1 cellular context compared by ENCODE assay signal in the genomic region with DNA sequence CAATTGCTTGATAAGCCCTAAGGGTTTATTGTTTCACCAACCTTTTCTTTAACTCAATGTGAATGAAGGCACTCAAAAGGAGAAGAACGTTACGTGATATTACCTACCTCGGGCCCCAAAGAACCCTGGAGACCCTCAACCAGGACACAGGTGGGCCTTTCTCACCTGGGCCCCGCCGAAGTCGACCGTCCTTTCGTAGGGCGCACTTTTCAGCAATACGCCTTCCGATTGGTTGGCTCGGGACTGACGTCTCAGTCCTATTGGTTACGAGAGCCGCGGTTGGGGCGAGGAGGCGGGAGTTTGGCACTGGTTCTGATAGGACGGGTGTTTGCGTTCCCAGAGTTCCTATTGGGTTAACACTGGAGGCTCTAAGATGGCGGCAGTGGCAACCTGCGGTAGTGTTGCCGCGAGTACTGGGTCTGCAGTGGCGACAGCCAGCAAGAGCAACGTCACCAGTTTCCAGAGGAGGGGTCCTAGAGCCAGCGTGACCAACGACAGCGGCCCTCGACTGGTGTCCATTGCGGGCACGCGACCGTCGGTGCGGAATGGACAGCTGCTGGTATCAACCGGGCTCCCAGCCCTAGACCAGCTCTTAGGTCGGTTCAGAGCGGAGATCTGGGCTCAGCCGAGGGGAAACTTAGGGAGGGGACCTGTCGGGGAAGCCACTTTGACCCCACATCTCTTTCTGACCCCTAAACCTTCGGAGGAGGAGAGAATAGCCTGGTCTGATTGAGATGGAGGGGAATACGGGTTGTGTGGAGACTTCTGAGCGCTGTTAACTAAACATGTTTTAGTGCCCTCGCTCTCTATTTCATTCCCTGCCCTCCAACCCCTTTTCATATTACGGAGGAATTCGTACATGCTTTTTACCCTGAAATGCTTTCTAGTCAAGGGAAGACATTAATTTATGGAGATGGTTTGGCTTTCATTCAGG.
TF ChIP-seq lines count a peak whose summit lies in the region.

A gene with protein sequence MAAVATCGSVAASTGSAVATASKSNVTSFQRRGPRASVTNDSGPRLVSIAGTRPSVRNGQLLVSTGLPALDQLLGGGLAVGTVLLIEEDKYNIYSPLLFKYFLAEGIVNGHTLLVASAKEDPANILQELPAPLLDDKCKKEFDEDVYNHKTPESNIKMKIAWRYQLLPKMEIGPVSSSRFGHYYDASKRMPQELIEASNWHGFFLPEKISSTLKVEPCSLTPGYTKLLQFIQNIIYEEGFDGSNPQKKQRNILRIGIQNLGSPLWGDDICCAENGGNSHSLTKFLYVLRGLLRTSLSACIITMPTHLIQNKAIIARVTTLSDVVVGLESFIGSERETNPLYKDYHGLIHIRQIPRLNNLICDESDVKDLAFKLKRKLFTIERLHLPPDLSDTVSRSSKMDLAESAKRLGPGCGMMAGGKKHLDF (plus strand): TSS at position 356 of the 934 bp plus-strand sequence. CDS start 18 bp downstream, at position 374.
A gene with protein sequence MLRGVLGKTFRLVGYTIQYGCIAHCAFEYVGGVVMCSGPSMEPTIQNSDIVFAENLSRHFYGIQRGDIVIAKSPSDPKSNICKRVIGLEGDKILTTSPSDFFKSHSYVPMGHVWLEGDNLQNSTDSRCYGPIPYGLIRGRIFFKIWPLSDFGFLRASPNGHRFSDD (minus strand): TSS at position 211 of the 934 bp plus-strand sequence. CDS start 46,346 bp downstream, outside the sequence.

TF ChIP-seq in HepG2, 621 proteins besides CTCF, POLR2A, EP300 and RAD21 (continued from another document and continues in another):
- TF ChIP-seq TCF7L2 (IDR thresholded peaks at IDR 0.05; ENCODE audit: low read depth, low read length) (no peak), YEATS4 (CRISPR knock-in tag; IDR thresholded peaks at IDR 0.05; ENCODE audit: borderline replicate concordance) (peak; percentile 73; the same call in 1 of the 2 replicates), ZNF382 (CRISPR knock-in tag; IDR thresholded peaks at IDR 0.05; ENCODE audit: borderline replicate concordance) (no peak), ZNF264 (CRISPR knock-in tag; IDR thresholded peaks at IDR 0.05) (no peak), RBM22 (optimal IDR thresholded peaks at IDR 0.05; ENCODE audit: low read length) (no peak), AGO1 (IDR thresholded peaks at IDR 0.05; ENCODE audit: low read depth, low read length, poor library complexity, severe bottlenecking) (no peak), HOXD1 (CRISPR knock-in tag; IDR thresholded peaks at IDR 0.05) (no peak), ZNF205 (CRISPR knock-in tag; IDR thresholded peaks at IDR 0.05) (peak; percentile 55; the same call in 1 of the 2 replicates), NCOA1 (CRISPR knock-in tag; IDR thresholded peaks at IDR 0.05) (peak; percentile 53; the same call in 1 of the 2 replicates), ZNF17 (CRISPR knock-in tag; IDR thresholded peaks at IDR 0.05) (no peak), ZSCAN22 (CRISPR knock-in tag; IDR thresholded peaks at IDR 0.05) (0 out of 2 replicates have a peak, but pooled peaks have one; percentile 10), CCAR2 (optimal IDR thresholded peaks at IDR 0.05; ENCODE audit: low read depth, low read length) (no peak), HOXA5 (CRISPR knock-in tag; IDR thresholded peaks at IDR 0.05) (no peak), XRCC5 (optimal IDR thresholded peaks at IDR 0.05; ENCODE audit: low read length) (no peak), PCBP2 (optimal IDR thresholded peaks at IDR 0.05; ENCODE audit: low read depth, low read length, poor library complexity, severe bottlenecking) (no peak), ZNF446 (CRISPR knock-in tag; IDR thresholded peaks at IDR 0.05) (no peak), SP2 (CRISPR knock-in tag; IDR thresholded peaks at IDR 0.05) (peak; percentile 93), RFXAP (CRISPR knock-in tag; IDR thresholded peaks at IDR 0.05; ENCODE audit: borderline replicate concordance) (peak; percentile 76; the same call in 1 of the 2 replicates), HES4 (CRISPR knock-in tag; IDR thresholded peaks at IDR 0.05; ENCODE audit: borderline replicate concordance) (no peak), CHD2 (IDR thresholded peaks at IDR 0.05; ENCODE audit: low read depth, low read length) (peak; percentile 58; the same call in 1 of the 2 replicates), TCF12 (IDR thresholded peaks at IDR 0.05) (no peak), TCF12 (CRISPR knock-in tag; IDR thresholded peaks at IDR 0.05) (no peak), KLF13 (CRISPR knock-in tag; IDR thresholded peaks at IDR 0.05) (no peak), TSC22D2 (CRISPR knock-in tag; IDR thresholded peaks at IDR 0.05; ENCODE audit: borderline replicate concordance) (no peak; the same call in 1 of the 2 replicates), ZFYVE20 (CRISPR knock-in tag; IDR thresholded peaks at IDR 0.05; ENCODE audit: borderline replicate concordance, low read depth) (no peak), PHF8 (CRISPR knock-in tag; IDR thresholded peaks at IDR 0.05) (peak; percentile 92), KDM1A (CRISPR knock-in tag; IDR thresholded peaks at IDR 0.05) (no peak), ZNF780A (CRISPR knock-in tag; IDR thresholded peaks at IDR 0.05) (no peak), FLYWCH1 (CRISPR knock-in tag; IDR thresholded peaks at IDR 0.05) (no peak), ZKSCAN1 (IDR thresholded peaks at IDR 0.05; ENCODE audit: low read length) (no peak), BRCA1 (CRISPR knock-in tag; IDR thresholded peaks at IDR 0.05) (no peak)
- TF ChIP-seq, protein P1, sequence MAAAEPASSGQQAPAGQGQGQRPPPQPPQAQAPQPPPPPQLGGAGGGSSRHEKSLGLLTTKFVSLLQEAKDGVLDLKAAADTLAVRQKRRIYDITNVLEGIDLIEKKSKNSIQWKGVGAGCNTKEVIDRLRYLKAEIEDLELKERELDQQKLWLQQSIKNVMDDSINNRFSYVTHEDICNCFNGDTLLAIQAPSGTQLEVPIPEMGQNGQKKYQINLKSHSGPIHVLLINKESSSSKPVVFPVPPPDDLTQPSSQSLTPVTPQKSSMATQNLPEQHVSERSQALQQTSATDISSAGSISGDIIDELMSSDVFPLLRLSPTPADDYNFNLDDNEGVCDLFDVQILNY (CRISPR knock-in tag; conservative IDR thresholded peaks at IDR 0.05): peak; percentile 49; the same call in 1 of the 2 replicates
- TF ChIP-seq, protein P2, sequence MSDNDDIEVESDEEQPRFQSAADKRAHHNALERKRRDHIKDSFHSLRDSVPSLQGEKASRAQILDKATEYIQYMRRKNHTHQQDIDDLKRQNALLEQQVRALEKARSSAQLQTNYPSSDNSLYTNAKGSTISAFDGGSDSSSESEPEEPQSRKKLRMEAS (IDR thresholded peaks at IDR 0.05): peak; percentile 92
- TF ChIP-seq, protein P3, sequence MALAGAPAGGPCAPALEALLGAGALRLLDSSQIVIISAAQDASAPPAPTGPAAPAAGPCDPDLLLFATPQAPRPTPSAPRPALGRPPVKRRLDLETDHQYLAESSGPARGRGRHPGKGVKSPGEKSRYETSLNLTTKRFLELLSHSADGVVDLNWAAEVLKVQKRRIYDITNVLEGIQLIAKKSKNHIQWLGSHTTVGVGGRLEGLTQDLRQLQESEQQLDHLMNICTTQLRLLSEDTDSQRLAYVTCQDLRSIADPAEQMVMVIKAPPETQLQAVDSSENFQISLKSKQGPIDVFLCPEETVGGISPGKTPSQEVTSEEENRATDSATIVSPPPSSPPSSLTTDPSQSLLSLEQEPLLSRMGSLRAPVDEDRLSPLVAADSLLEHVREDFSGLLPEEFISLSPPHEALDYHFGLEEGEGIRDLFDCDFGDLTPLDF (CRISPR knock-in tag; IDR thresholded peaks at IDR 0.05): peak; percentile 48; the same call in 1 of the 2 replicates
- TF ChIP-seq, protein P4, sequence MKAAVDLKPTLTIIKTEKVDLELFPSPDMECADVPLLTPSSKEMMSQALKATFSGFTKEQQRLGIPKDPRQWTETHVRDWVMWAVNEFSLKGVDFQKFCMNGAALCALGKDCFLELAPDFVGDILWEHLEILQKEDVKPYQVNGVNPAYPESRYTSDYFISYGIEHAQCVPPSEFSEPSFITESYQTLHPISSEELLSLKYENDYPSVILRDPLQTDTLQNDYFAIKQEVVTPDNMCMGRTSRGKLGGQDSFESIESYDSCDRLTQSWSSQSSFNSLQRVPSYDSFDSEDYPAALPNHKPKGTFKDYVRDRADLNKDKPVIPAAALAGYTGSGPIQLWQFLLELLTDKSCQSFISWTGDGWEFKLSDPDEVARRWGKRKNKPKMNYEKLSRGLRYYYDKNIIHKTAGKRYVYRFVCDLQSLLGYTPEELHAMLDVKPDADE (CRISPR knock-in tag; IDR thresholded peaks at IDR 0.05): no peak
- TF ChIP-seq, protein P5, sequence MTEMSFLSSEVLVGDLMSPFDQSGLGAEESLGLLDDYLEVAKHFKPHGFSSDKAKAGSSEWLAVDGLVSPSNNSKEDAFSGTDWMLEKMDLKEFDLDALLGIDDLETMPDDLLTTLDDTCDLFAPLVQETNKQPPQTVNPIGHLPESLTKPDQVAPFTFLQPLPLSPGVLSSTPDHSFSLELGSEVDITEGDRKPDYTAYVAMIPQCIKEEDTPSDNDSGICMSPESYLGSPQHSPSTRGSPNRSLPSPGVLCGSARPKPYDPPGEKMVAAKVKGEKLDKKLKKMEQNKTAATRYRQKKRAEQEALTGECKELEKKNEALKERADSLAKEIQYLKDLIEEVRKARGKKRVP (CRISPR knock-in tag; IDR thresholded peaks at IDR 0.05): no peak
- TF ChIP-seq, protein P6, sequence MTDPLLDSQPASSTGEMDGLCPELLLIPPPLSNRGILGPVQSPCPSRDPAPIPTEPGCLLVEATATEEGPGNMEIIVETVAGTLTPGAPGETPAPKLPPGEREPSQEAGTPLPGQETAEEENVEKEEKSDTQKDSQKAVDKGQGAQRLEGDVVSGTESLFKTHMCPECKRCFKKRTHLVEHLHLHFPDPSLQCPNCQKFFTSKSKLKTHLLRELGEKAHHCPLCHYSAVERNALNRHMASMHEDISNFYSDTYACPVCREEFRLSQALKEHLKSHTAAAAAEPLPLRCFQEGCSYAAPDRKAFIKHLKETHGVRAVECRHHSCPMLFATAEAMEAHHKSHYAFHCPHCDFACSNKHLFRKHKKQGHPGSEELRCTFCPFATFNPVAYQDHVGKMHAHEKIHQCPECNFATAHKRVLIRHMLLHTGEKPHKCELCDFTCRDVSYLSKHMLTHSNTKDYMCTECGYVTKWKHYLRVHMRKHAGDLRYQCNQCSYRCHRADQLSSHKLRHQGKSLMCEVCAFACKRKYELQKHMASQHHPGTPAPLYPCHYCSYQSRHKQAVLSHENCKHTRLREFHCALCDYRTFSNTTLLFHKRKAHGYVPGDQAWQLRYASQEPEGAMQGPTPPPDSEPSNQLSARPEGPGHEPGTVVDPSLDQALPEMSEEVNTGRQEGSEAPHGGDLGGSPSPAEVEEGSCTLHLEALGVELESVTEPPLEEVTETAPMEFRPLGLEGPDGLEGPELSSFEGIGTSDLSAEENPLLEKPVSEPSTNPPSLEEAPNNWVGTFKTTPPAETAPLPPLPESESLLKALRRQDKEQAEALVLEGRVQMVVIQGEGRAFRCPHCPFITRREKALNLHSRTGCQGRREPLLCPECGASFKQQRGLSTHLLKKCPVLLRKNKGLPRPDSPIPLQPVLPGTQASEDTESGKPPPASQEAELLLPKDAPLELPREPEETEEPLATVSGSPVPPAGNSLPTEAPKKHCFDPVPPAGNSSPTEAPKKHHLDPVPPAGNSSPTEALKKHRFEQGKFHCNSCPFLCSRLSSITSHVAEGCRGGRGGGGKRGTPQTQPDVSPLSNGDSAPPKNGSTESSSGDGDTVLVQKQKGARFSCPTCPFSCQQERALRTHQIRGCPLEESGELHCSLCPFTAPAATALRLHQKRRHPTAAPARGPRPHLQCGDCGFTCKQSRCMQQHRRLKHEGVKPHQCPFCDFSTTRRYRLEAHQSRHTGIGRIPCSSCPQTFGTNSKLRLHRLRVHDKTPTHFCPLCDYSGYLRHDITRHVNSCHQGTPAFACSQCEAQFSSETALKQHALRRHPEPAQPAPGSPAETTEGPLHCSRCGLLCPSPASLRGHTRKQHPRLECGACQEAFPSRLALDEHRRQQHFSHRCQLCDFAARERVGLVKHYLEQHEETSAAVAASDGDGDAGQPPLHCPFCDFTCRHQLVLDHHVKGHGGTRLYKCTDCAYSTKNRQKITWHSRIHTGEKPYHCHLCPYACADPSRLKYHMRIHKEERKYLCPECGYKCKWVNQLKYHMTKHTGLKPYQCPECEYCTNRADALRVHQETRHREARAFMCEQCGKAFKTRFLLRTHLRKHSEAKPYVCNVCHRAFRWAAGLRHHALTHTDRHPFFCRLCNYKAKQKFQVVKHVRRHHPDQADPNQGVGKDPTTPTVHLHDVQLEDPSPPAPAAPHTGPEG (CRISPR knock-in tag; IDR thresholded peaks at IDR 0.05): no peak
- TF ChIP-seq, protein P7, sequence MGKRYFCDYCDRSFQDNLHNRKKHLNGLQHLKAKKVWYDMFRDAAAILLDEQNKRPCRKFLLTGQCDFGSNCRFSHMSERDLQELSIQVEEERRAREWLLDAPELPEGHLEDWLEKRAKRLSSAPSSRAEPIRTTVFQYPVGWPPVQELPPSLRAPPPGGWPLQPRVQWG (CRISPR knock-in tag; IDR thresholded peaks at IDR 0.05; ENCODE audit: borderline replicate concordance, low read depth): no peak
- TF ChIP-seq, protein P8, sequence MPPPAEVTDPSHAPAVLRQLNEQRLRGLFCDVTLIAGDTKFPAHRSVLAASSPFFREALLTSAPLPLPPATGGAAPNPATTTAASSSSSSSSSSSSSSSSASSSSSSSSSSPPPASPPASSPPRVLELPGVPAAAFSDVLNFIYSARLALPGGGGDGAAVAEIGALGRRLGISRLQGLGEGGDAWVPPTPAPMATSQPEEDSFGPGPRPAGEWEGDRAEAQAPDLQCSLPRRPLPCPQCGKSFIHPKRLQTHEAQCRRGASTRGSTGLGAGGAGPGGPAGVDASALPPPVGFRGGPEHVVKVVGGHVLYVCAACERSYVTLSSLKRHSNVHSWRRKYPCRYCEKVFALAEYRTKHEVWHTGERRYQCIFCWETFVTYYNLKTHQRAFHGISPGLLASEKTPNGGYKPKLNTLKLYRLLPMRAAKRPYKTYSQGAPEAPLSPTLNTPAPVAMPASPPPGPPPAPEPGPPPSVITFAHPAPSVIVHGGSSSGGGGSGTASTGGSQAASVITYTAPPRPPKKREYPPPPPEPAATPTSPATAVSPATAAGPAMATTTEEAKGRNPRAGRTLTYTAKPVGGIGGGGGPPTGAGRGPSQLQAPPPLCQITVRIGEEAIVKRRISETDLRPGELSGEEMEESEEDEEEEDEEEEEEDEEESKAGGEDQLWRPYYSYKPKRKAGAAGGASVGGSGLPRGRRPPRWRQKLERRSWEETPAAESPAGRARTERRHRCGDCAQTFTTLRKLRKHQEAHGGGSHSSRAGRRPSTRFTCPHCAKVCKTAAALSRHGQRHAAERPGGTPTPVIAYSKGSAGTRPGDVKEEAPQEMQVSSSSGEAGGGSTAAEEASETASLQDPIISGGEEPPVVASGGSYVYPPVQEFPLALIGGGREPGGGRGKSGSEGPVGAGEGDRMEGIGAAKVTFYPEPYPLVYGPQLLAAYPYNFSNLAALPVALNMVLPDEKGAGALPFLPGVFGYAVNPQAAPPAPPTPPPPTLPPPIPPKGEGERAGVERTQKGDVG (CRISPR knock-in tag; IDR thresholded peaks at IDR 0.05; ENCODE audit: borderline replicate concordance): no peak
